Comparison of ENCODE assay signal across 31 cellular contexts in genomic region chr11:42591841-42592240, GRCh38.
"Had no signal": no experiment of that assay in that cellular context is flagged by ENCODE, and none has a peak within 500 bp of the region (broad histone marks: within the 10 kb centered on the region; RNA-seq: fewer than 3 reads in every experiment).

No MANE protein-coding gene starts in this region.

- FAIRE-seq: frontal cortex had no signal

- H3K4me3 Mint-ChIP-seq: activated B cell treated with CpG ODN at 0.5 μM for 24 hours; activated CD4-positive, alpha-beta memory T cell treated with anti-CD3 and anti-CD28 coated beads for 36 hours; activated CD4-positive, alpha-beta T cell treated with anti-CD3 and anti-CD28 coated beads for 36 hours; activated CD4-positive, alpha-beta T cell treated with anti-CD3 and anti-CD28 coated beads, Interleukin-2, amount 10 ng/mL, durations not matched to agents 24 days and 14 days; activated naive CD4-positive, alpha-beta T cell treated with anti-CD3 and anti-CD28 coated beads, Interleukin-2, amount 10 ng/mL, durations not matched to agents 7 days and 5 days; activated naive CD8-positive, alpha-beta T cell treated with anti-CD3 and anti-CD28 coated beads, Interleukin-2, amount 10 ng/mL, durations not matched to agents 7 days and 5 days; activated T-cell treated with anti-CD3 and anti-CD28 coated beads, Interleukin-2, amount 50 U/mL, for 24 hours; activated T-cell treated with anti-CD3 and anti-CD28 coated beads, Interleukin-2, amount 50 U/mL, for 72 hours; brain; central memory CD8-positive, alpha-beta T cell; dendritic cell treated with granulocyte-macrophage colony-stimulating factor and Interleukin-4, amounts not matched to agents 40 ng/mL and 50 ng/mL, for 4 days; endodermal cell; T-helper 17 cell; T-helper 2 cell treated with Interferon-gamma antibody and Interleukin-4, amounts not matched to agents 5 μg/mL and 100 μg/mL, for 36 hours had no signal

- H3K4me1 ChIP-seq: ascending aorta, breast epithelium had no signal

- H3K4me3 ChIP-seq: ascending aorta, breast epithelium, coronary artery, dorsolateral prefrontal cortex had no signal

- H3K9me3 Mint-ChIP-seq: activated B cell treated with CpG ODN at 0.5 μM for 24 hours; activated CD4-positive, alpha-beta memory T cell treated with anti-CD3 and anti-CD28 coated beads for 36 hours; dendritic cell treated with granulocyte-macrophage colony-stimulating factor and Interleukin-4, amounts not matched to agents 40 ng/mL and 50 ng/mL, for 4 days; endodermal cell had no signal

- H3K27ac ChIP-seq: ascending aorta, breast epithelium, coronary artery, dorsolateral prefrontal cortex, WERI-Rb-1 had no signal

- H3K27me3 Mint-ChIP-seq: activated B cell treated with CpG ODN at 0.5 μM for 24 hours; activated CD4-positive, alpha-beta memory T cell treated with anti-CD3 and anti-CD28 coated beads for 36 hours; activated CD4-positive, alpha-beta T cell treated with anti-CD3 and anti-CD28 coated beads for 36 hours; activated CD4-positive, alpha-beta T cell treated with anti-CD3 and anti-CD28 coated beads, Interleukin-2, amount 10 ng/mL, durations not matched to agents 24 days and 14 days; activated naive CD4-positive, alpha-beta T cell treated with anti-CD3 and anti-CD28 coated beads, Interleukin-2, amount 10 ng/mL, durations not matched to agents 7 days and 5 days; activated naive CD8-positive, alpha-beta T cell treated with anti-CD3 and anti-CD28 coated beads, Interleukin-2, amount 10 ng/mL, durations not matched to agents 7 days and 5 days; activated T-cell treated with anti-CD3 and anti-CD28 coated beads, Interleukin-2, amount 50 U/mL, for 24 hours; central memory CD8-positive, alpha-beta T cell; dendritic cell treated with granulocyte-macrophage colony-stimulating factor and Interleukin-4, amounts not matched to agents 40 ng/mL and 50 ng/mL, for 4 days; T-helper 17 cell had no signal

- H3K27me3 ChIP-seq: ascending aorta, breast epithelium, dorsolateral prefrontal cortex had no signal

- H3K9me3 ChIP-seq: ascending aorta, breast epithelium had no signal

- DNase-seq: activated B cell treated with CpG ODN at 0.5 μM for 24 hours; activated CD4-positive, alpha-beta memory T cell treated with anti-CD3 and anti-CD28 coated beads for 36 hours; activated CD4-positive, alpha-beta T cell treated with anti-CD3 and anti-CD28 coated beads for 36 hours; activated CD4-positive, alpha-beta T cell treated with anti-CD3 and anti-CD28 coated beads, Interleukin-2, amount 10 ng/mL, durations not matched to agents 24 days and 14 days; activated CD4-positive, CD25-positive, alpha-beta regulatory T cell treated with anti-CD3 and anti-CD28 coated beads, Interleukin-2, amount 50 U/mL, for 72 hours; activated CD8-positive, alpha-beta memory T cell treated with anti-CD3 and anti-CD28 coated beads, Interleukin-2, amount 50 U/mL, for 48 hours; activated gamma-delta T cell; activated naive CD4-positive, alpha-beta T cell; activated naive CD4-positive, alpha-beta T cell treated with anti-CD3 and anti-CD28 coated beads, Interleukin-2, amount 10 ng/mL, durations not matched to agents 7 days and 5 days; activated naive CD8-positive, alpha-beta T cell treated with anti-CD3 and anti-CD28 coated beads, Interleukin-2, amount 10 ng/mL, durations not matched to agents 7 days and 5 days; activated T-cell treated with anti-CD3 and anti-CD28 coated beads for 4 hours; activated T-cell treated with anti-CD3 and anti-CD28 coated beads, Interleukin-2, amount 50 U/mL, for 24 hours; activated T-cell treated with anti-CD3 and anti-CD28 coated beads, Interleukin-2, amount 50 U/mL, for 72 hours; dorsolateral prefrontal cortex; effector memory CD4-positive, alpha-beta T cell; endodermal cell; foreskin fibroblast; head of caudate nucleus; T-helper 17 cell; T1000; WERI-Rb-1 had no signal

- H3K36me3 ChIP-seq: ascending aorta, breast epithelium, WERI-Rb-1 had no signal

- H3K4me1 Mint-ChIP-seq: activated B cell treated with CpG ODN at 0.5 μM for 24 hours; activated CD4-positive, alpha-beta T cell treated with anti-CD3 and anti-CD28 coated beads for 36 hours; activated CD4-positive, alpha-beta T cell treated with anti-CD3 and anti-CD28 coated beads, Interleukin-2, amount 10 ng/mL, durations not matched to agents 24 days and 14 days; activated naive CD4-positive, alpha-beta T cell treated with anti-CD3 and anti-CD28 coated beads, Interleukin-2, amount 10 ng/mL, durations not matched to agents 7 days and 5 days; activated naive CD8-positive, alpha-beta T cell treated with anti-CD3 and anti-CD28 coated beads, Interleukin-2, amount 10 ng/mL, durations not matched to agents 7 days and 5 days; central memory CD8-positive, alpha-beta T cell; T-helper 17 cell had no signal

- H3K36me3 Mint-ChIP-seq: activated CD4-positive, alpha-beta memory T cell treated with anti-CD3 and anti-CD28 coated beads for 36 hours; activated naive CD4-positive, alpha-beta T cell treated with anti-CD3 and anti-CD28 coated beads, Interleukin-2, amount 10 ng/mL, durations not matched to agents 7 days and 5 days; activated naive CD4-positive, alpha-beta T cell treated with anti-CD3 and anti-CD28 coated beads, Interleukin-2, amount 50 U/mL, for 72 hours; activated naive CD8-positive, alpha-beta T cell treated with anti-CD3 and anti-CD28 coated beads, Interleukin-2, amount 10 ng/mL, durations not matched to agents 7 days and 5 days; brain had no signal

- ATAC-seq: activated CD4-positive, alpha-beta T cell treated with anti-CD3 and anti-CD28 coated beads for 36 hours; activated naive CD4-positive, alpha-beta T cell treated with anti-CD3 and anti-CD28 coated beads, Interleukin-2, amount 50 U/mL, for 72 hours; activated T-cell treated with anti-CD3 and anti-CD28 coated beads, Interleukin-2, amount 50 U/mL, for 72 hours; esophagus mucosa; T-helper 17 cell had no signal

- H3K27ac Mint-ChIP-seq: activated B cell treated with CpG ODN at 0.5 μM for 24 hours; activated CD4-positive, alpha-beta memory T cell treated with anti-CD3 and anti-CD28 coated beads for 36 hours; activated CD4-positive, alpha-beta T cell treated with anti-CD3 and anti-CD28 coated beads for 36 hours; activated CD4-positive, alpha-beta T cell treated with anti-CD3 and anti-CD28 coated beads, Interleukin-2, amount 10 ng/mL, durations not matched to agents 24 days and 14 days; activated naive CD4-positive, alpha-beta T cell treated with anti-CD3 and anti-CD28 coated beads, Interleukin-2, amount 10 ng/mL, durations not matched to agents 7 days and 5 days; activated naive CD4-positive, alpha-beta T cell treated with anti-CD3 and anti-CD28 coated beads, Interleukin-2, amount 50 U/mL, for 72 hours; activated naive CD8-positive, alpha-beta T cell treated with anti-CD3 and anti-CD28 coated beads, Interleukin-2, amount 10 ng/mL, durations not matched to agents 7 days and 5 days; activated T-cell treated with anti-CD3 and anti-CD28 coated beads, Interleukin-2, amount 50 U/mL, for 24 hours; activated T-cell treated with anti-CD3 and anti-CD28 coated beads, Interleukin-2, amount 50 U/mL, for 72 hours; brain; dendritic cell treated with granulocyte-macrophage colony-stimulating factor and Interleukin-4, amounts not matched to agents 40 ng/mL and 50 ng/mL, for 4 days; endodermal cell; T-helper 17 cell; T-helper 2 cell treated with Interferon-gamma antibody and Interleukin-4, amounts not matched to agents 5 μg/mL and 100 μg/mL, for 36 hours had no signal
